ENCODE assay signal across 8 cellular contexts in the genomic region with DNA sequence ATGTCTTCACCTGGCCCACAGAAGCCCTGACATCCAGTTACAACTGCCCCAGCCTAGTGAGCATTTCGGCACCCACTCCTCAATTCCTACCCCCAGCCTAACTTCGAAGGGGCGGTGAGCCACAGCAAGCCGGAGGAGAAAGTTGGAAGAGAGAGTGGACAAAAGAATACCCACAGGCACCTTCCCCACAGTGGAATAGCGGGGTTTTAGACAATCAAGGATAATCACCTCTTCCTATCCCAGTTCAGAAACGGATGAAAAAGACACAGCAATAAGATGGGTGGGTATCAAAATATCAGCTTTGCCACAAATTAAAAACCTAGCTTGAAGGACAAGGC. TPM values are rescaled to one million over a fixed set of nuclear protein-coding genes. Genes with fewer than 3 reads are reported as not detected.
A peak's percentile ranks its signal among the peaks of the same experiment; 100 is the strongest.
DNase-seq lines count a peak whose midpoint lies in the region; ATAC-seq and TF ChIP-seq lines count a peak whose summit lies in the region.

No MANE protein-coding gene starts in this region.

- H4K20me1 ChIP-seq in SK-N-SH (ENCODE audit: insufficient read depth), result peaks cover 8% of the 10 kb centered on the region; the same call in 1 of the 2 replicates

- H3K4me1 Mint-ChIP-seq in WTC11, result peaks cover 27% of the 10 kb centered on the region
- peaks cover 38 to 68% of the 10 kb centered on the region in 2 donors for H3K4me1 Mint-ChIP-seq in stimulated activated naive B cell treated with anti-CD40 and anti-IgM and Interleukin-4, amounts not matched to agents 10 μg/mL and 1 μg/mL and 100 μg/mL, for 72 hours

- peak overlapping the region; percentile 81; the same call in 1 of the 2 replicates for H3K9ac ChIP-seq in SK-N-SH

- peaks cover 84% of the 10 kb centered on the region for H3K36me3 Mint-ChIP-seq in WTC11
- peaks cover 30 to 52% of the 10 kb centered on the region in 2 donors for H3K36me3 Mint-ChIP-seq in stimulated activated naive B cell treated with anti-CD40 and anti-IgM and Interleukin-4, amounts not matched to agents 10 μg/mL and 1 μg/mL and 100 μg/mL, for 72 hours

- peaks cover 61% of the 10 kb centered on the region for H3K9me3 Mint-ChIP-seq in WTC11
- peaks cover 0 to 4% of the 10 kb centered on the region in 2 donors for H3K9me3 Mint-ChIP-seq in stimulated activated naive B cell treated with anti-CD40 and anti-IgM and Interleukin-4, amounts not matched to agents 10 μg/mL and 1 μg/mL and 100 μg/mL, for 72 hours

- no peak for TF ChIP-seq POLR2A in gastroesophageal sphincter (IDR thresholded peaks at IDR 0.05)

- H3K27ac ChIP-seq in SK-N-SH (ENCODE audit: low read depth in 2 of 2, low read length in 1 of 2) (peak overlapping the region in 1 of 2 experiments; percentile 76; a peak in 1 of 4 replicates), gastroesophageal sphincter (peak overlapping the region in 3 of 4 donors; percentile 77 to 90 (median 89))

- H3K9me2 ChIP-seq in SK-N-SH, result no peaks in the 10 kb centered on the region

- H3K4me3 Mint-ChIP-seq in WTC11, result peak overlapping the region; percentile 89
- peak overlapping the region; percentile 87 to 96 for H3K4me3 Mint-ChIP-seq in stimulated activated naive B cell treated with anti-CD40 and anti-IgM and Interleukin-4, amounts not matched to agents 10 μg/mL and 1 μg/mL and 100 μg/mL, for 72 hours

- ATAC-seq in SK-N-SH treated with all-trans-retinoic acid at 6 μM for 48 hours, result no peak
- no peak for ATAC-seq in WTC11
- no peak for ATAC-seq in gastroesophageal sphincter
- no peak for ATAC-seq in stimulated activated naive B cell treated with anti-CD40 and anti-IgM and Interleukin-4, amounts not matched to agents 10 μg/mL and 1 μg/mL and 100 μg/mL, for 72 hours (replicated peaks)
- ATAC-seq in HG03139 (IDR thresholded peaks at IDR 0.05; ENCODE audit: unreplicated experiment), result no peak

- TF ChIP-seq CTCF in SK-N-SH (IDR thresholded peaks at IDR 0.05) (no peak), WTC11 (IDR thresholded peaks at IDR 0.05) (no peak), gastroesophageal sphincter (IDR thresholded peaks at IDR 0.05) (no peak), GM20000 (IDR thresholded peaks at IDR 0.05; ENCODE audit: extremely low read depth, missing control alignments) (no peak)

- no peak for TF ChIP-seq EP300 in SK-N-SH (IDR thresholded peaks at IDR 0.05; ENCODE audit: borderline replicate concordance in 1 of 2, low read depth in 1 of 2, low read length in 1 of 2)
- no peak for TF ChIP-seq EP300 in gastroesophageal sphincter (IDR thresholded peaks at IDR 0.05)

- H3K4me2 ChIP-seq in SK-N-SH, result peak overlapping the region; percentile 93

- H3K36me3 ChIP-seq in SK-N-SH (replicated peaks in 1 of 2; ENCODE audit: control insufficient read depth in 1 of 2, insufficient read depth in 2 of 2, low read length in 1 of 2) (peaks cover 25 to 34% of the 10 kb centered on the region in 2 experiments), gastroesophageal sphincter (peaks cover 3 to 22% of the 10 kb centered on the region in 2 donors)

- H3F3A ChIP-seq in SK-N-SH (replicated peaks; ENCODE audit: insufficient read depth), result peaks cover 8% of the 10 kb centered on the region

- 86% methylated on average over 6 of the region's 6 CpGs for WGBS in SK-N-SH (ENCODE audit: low lambda C conversion rate)
- 73 to 80% methylated on average over 4 to 6 of the region's 6 CpGs for WGBS in gastroesophageal sphincter (ENCODE audit: low coverage in 1 of 2), 2 donors

- H3K9me3 ChIP-seq in SK-N-SH (no peaks in the 10 kb centered on the region), gastroesophageal sphincter (no peaks in the 10 kb centered on the region)

- no peak for TF ChIP-seq RAD21 in SK-N-SH (IDR thresholded peaks at IDR 0.05; ENCODE audit: low read length)

- peaks cover 38% of the 10 kb centered on the region for H3K79me2 ChIP-seq in SK-N-SH (ENCODE audit: insufficient read depth)

- H3K4me1 ChIP-seq in SK-N-SH (ENCODE audit: control insufficient read depth in 1 of 2, insufficient read depth in 2 of 2, low read depth in 1 of 2, low read length in 1 of 2) (peaks cover 12 to 27% of the 10 kb centered on the region in 2 experiments; a peak in 3 of 4 replicates), gastroesophageal sphincter (peaks cover 0 to 45% (median 7%) of the 10 kb centered on the region in 3 donors)

- POLR2A ChIA-PET in SK-N-SH (lab: Yijun Ruan, JAX), result no interaction called here
- POLR2A ChIA-PET in WTC11 (lab: Charles Lee), result no interaction called here

- no peak overlapping the region for H3K27ac Mint-ChIP-seq in WTC11
- no peak overlapping the region for H3K27ac Mint-ChIP-seq in stimulated activated naive B cell treated with anti-CD40 and anti-IgM and Interleukin-4, amounts not matched to agents 10 μg/mL and 1 μg/mL and 100 μg/mL, for 72 hours

- no peak for DNase-seq in SK-N-SH
- DNase-seq in WTC11 (ENCODE audit: low spot score), result no peak
- DNase-seq in stimulated activated naive B cell treated with anti-CD40 and anti-IgM and Interleukin-4, amounts not matched to agents 10 μg/mL and 1 μg/mL and 100 μg/mL, for 72 hours, result no peak
- no peak for DNase-seq in GM20000 (ENCODE audit: low spot score)
- DNase-seq in NCI-H345 treated with DMSO at 0.1 percent for 48 hours (lab: John Stamatoyannopoulos, UW; ENCODE audit: unreplicated experiment), result no peak

- H3K27me3 Mint-ChIP-seq in WTC11 (ENCODE audit: low read depth), result peaks cover 22% of the 10 kb centered on the region
- no peaks in the 10 kb centered on the region for H3K27me3 Mint-ChIP-seq in stimulated activated naive B cell treated with anti-CD40 and anti-IgM and Interleukin-4, amounts not matched to agents 10 μg/mL and 1 μg/mL and 100 μg/mL, for 72 hours

- CTCF ChIA-PET in SK-N-SH (lab: Yijun Ruan, JAX) (interaction anchor here (0.6 to 2.9 kb wide), 10 partner anchors 8 to 759 kb away, joined by 3 to 14 read pairs (median 4); no protein-coding TSS in a partner anchor), WTC11 (lab: Charles Lee) (interaction anchor here (0.6 to 2.4 kb wide), 3 partner anchors 10 to 150 kb away, joined by 3 to 11 read pairs (median 4); no protein-coding TSS in a partner anchor)

- H3K27me3 ChIP-seq in SK-N-SH (ENCODE audit: insufficient read depth) (no peaks in the 10 kb centered on the region), gastroesophageal sphincter (no peaks in the 10 kb centered on the region)

- H3K4me3 ChIP-seq in SK-N-SH (ENCODE audit: low read depth in 2 of 2, low read length in 1 of 2) (peak overlapping the region; percentile 54 to 76), gastroesophageal sphincter (peak overlapping the region; percentile 63 to 94)

- no peak overlapping the region for H2AFZ ChIP-seq in SK-N-SH (ENCODE audit: low read depth)

TF ChIP-seq in SK-N-SH, 30 proteins besides CTCF, POLR2A, EP300 and RAD21 (continues in another document):
- no peak for TF ChIP-seq NRF1 (IDR thresholded peaks at IDR 0.05; ENCODE audit: low read depth, low read length)

TF ChIP-seq in SK-N-SH treated with all-trans-retinoic acid at 6 μM for 48 hours, 23 proteins besides CTCF, POLR2A, EP300 and RAD21 (continues in another document):
- no peak for TF ChIP-seq PPARA (CRISPR knock-in tag; IDR thresholded peaks at IDR 0.05; ENCODE audit: borderline replicate concordance)

TF ChIP-seq in WTC11, 78 proteins besides CTCF, POLR2A, EP300 and RAD21 (continues in another document):
- TF ChIP-seq ZBTB43 (CRISPR knock-in tag; IDR thresholded peaks at IDR 0.05), result no peak
- TF ChIP-seq MXD4 (CRISPR knock-in tag; IDR thresholded peaks at IDR 0.05; ENCODE audit: borderline replicate concordance), result no peak
- no peak for TF ChIP-seq ZNF263 (CRISPR knock-in tag; IDR thresholded peaks at IDR 0.05; ENCODE audit: low read depth)
- TF ChIP-seq RORB (CRISPR knock-in tag; IDR thresholded peaks at IDR 0.05), result no peak
- TF ChIP-seq, protein P1, sequence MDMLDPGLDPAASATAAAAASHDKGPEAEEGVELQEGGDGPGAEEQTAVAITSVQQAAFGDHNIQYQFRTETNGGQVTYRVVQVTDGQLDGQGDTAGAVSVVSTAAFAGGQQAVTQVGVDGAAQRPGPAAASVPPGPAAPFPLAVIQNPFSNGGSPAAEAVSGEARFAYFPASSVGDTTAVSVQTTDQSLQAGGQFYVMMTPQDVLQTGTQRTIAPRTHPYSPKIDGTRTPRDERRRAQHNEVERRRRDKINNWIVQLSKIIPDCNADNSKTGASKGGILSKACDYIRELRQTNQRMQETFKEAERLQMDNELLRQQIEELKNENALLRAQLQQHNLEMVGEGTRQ (CRISPR knock-in tag; IDR thresholded peaks at IDR 0.05), result no peak
- TF ChIP-seq NFATC4 (CRISPR knock-in tag; IDR thresholded peaks at IDR 0.05), result no peak
- no peak for TF ChIP-seq GABPB1 (CRISPR knock-in tag; IDR thresholded peaks at IDR 0.05)
- TF ChIP-seq SMAD4 (CRISPR knock-in tag; IDR thresholded peaks at IDR 0.05), result no peak

RNA-seq across cellular contexts. Expression of gene LSS, which starts 1.3 kb away (rescaled TPM):
- polyA plus RNA-seq in SK-N-SH (2012; rRNA removed), result 38.7 and 41.8 TPM in 2 replicates
- 14.4 and 23.1 TPM in 2 replicates for polyA plus RNA-seq in SK-N-SH (2012; cell fraction: cytosol; rRNA removed)
- polyA plus RNA-seq in SK-N-SH (2012; cell fraction: nucleus; rRNA removed), result 110 and 119 TPM in 2 replicates
- total RNA-seq in WTC11 (2021), result 79.9 to 101 TPM (median 92.6 TPM) in 3 replicates
- total RNA-seq in gastroesophageal sphincter, result 100 to 1,000 TPM in 1 of 4 donors, 10 to 100 TPM in 3; 57.7 to 104 (median 85.7) TPM

RNA-seq across cellular contexts. Expression of gene SPATC1L, which starts 45.6 kb away (rescaled TPM):
- polyA plus RNA-seq in SK-N-SH (2012; rRNA removed), result 4.8 and 8.3 TPM in 2 replicates
- 3.5 and 5.9 TPM in 2 replicates for polyA plus RNA-seq in SK-N-SH (2012; cell fraction: cytosol; rRNA removed)
- polyA plus RNA-seq in SK-N-SH (2012; cell fraction: nucleus; rRNA removed), result 11.3 and 15.7 TPM in 2 replicates
- total RNA-seq in WTC11 (2021) (56.5 to 61.7 TPM (median 57.6 TPM) in 3 replicates), gastroesophageal sphincter (10 to 100 TPM in 1 of 4 donors, 1 to 10 TPM in 2, under 1 TPM in 1; 0.54 to 20.4 (median 7.9) TPM)

RNA-seq across cellular contexts. Expression of gene MCM3AP, which starts 55.5 kb away (rescaled TPM):
- 42.9 and 46.9 TPM in 2 replicates for polyA plus RNA-seq in SK-N-SH (2012; rRNA removed)
- 22.3 and 28.1 TPM in 2 replicates for polyA plus RNA-seq in SK-N-SH (2012; cell fraction: cytosol; rRNA removed)
- polyA plus RNA-seq in SK-N-SH (2012; cell fraction: nucleus; rRNA removed), result 142 and 167 TPM in 2 replicates
- 136 to 167 TPM (median 136 TPM) in 3 replicates for total RNA-seq in WTC11 (2021)
- 10 to 100 TPM; 61.6 to 95.4 (median 71.7) TPM for total RNA-seq in gastroesophageal sphincter

RNA-seq across cellular contexts. Expression of gene YBEY, which starts 56.2 kb away (rescaled TPM):
- polyA plus RNA-seq in SK-N-SH (2012; rRNA removed), result 44.5 and 47.5 TPM in 2 replicates
- 54.2 and 65.5 TPM in 2 replicates for polyA plus RNA-seq in SK-N-SH (2012; cell fraction: cytosol; rRNA removed)
- polyA plus RNA-seq in SK-N-SH (2012; cell fraction: nucleus; rRNA removed), result 15.3 and 22.2 TPM in 2 replicates
- total RNA-seq in WTC11 (2021), result 24.6 to 29.2 TPM (median 27.4 TPM) in 3 replicates
- total RNA-seq in gastroesophageal sphincter, result 10 to 100 TPM in 3 of 4 donors, 1 to 10 TPM in 1; 6.1 to 16.3 (median 13.3) TPM
